1 cellular context compared by ENCODE assay signal in genomic region chr4:87377816-87378215, GRCh38.
TF ChIP-seq lines count a peak whose summit lies in the region.

No MANE protein-coding gene starts in this region.

TF ChIP-seq in HepG2, 621 proteins besides CTCF, POLR2A, EP300 and RAD21:
- TF ChIP-seq SIX1 (CRISPR knock-in tag; IDR thresholded peaks at IDR 0.05; ENCODE audit: borderline replicate concordance), result no peak
